ENCODE assay signal across 13 cellular contexts in the genomic region with DNA sequence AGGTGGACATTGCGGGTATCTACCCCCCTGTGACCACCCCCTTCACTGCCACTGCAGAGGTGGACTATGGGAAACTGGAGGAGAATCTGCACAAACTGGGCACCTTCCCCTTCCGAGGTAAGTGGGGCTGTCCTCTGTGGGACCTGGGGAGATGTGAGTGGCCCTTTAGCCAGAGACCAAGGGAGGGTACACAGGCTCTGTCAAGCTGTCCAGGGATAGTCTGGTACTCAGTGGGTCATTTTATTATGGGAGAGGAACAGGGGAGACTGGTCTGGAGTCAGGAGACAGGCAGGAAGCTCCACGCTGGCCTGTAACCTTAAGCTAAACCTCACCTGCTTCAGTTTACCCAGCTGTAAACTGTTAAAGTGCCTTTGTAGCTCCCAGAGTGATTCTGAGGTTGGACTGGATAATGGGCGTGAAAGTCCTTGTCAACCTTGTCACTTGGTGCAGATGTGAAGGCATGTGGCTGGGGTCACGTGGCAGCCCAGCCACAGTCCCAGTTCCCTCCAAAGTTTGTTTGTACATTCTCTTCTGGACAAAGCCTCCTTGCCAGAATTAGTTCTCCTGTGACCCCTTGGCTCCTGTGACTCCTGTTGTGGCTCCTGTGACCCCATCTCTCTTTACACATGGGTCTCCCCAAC. TPM values are rescaled to one million over a fixed set of nuclear protein-coding genes. Genes with fewer than 3 reads are reported as not detected.
A peak's percentile ranks its signal among the peaks of the same experiment; 100 is the strongest.
DNase-seq lines count a peak whose midpoint lies in the region; ATAC-seq and TF ChIP-seq lines count a peak whose summit lies in the region.
"Had no signal": no experiment of that assay in that cellular context is flagged by ENCODE, and none has a peak within 500 bp of the region (broad histone marks: within the 10 kb centered on the region; RNA-seq: fewer than 3 reads in every experiment).

No MANE protein-coding gene starts in this region.

- POLR2A ChIA-PET in Caco-2 (lab: Charles Lee): no interaction called here

- H3K36me3 ChIP-seq in Caco-2 (ENCODE audit: control insufficient read depth, insufficient read depth, low read length) (no peaks in the 10 kb centered on the region), RWPE2 (ENCODE audit: low read depth) (no peaks in the 10 kb centered on the region), heart left ventricle (peaks cover 0 to 2% (median 0%) of the 10 kb centered on the region in 9 donors), parathyroid adenoma (ENCODE audit: control insufficient read depth, insufficient read depth, low read length) (no peaks in the 10 kb centered on the region), ovary (no peaks in the 10 kb centered on the region)

- no peak overlapping the region for H3K4me3 Mint-ChIP-seq in Caco-2 (ENCODE audit: unreplicated experiment)
- H3K4me3 Mint-ChIP-seq: activated T-cell treated with anti-CD3 and anti-CD28 coated beads, Interleukin-2, amount 50 U/mL, for 4 hours; stimulated activated memory B cell treated with anti-CD40 and anti-IgM and Interleukin-4, amounts not matched to agents 10 μg/mL and 1 μg/mL and 100 μg/mL, for 72 hours had no signal

- peak overlapping the region; percentile 21 for H3K27ac Mint-ChIP-seq in Caco-2 (ENCODE audit: unreplicated experiment)
- H3K27ac Mint-ChIP-seq: stimulated activated memory B cell treated with anti-CD40 and anti-IgM and Interleukin-4, amounts not matched to agents 10 μg/mL and 1 μg/mL and 100 μg/mL, for 72 hours had no signal

- intact Hi-C loops in Caco-2 (cut with micrococcal nuclease; ENCODE audit: unreplicated experiment): no loop called here
- intact Hi-C loops in heart left ventricle (cut with DNase I): loop anchor here in 1 of 10 donors (1.0 kb wide), 1 partner anchor 11 kb away; no protein-coding TSS in a partner anchor
- intact Hi-C loops in ovary (cut with DNase I): no loop called here

- CTCF ChIA-PET in Caco-2 (lab: Charles Lee): interaction anchor here (1.1 to 2.6 kb wide), 2 partner anchors 13 to 99 kb away, joined by 3 to 15 read pairs; a partner anchor contains a TSS

- peaks cover 25% of the 10 kb centered on the region for H3K4me1 ChIP-seq in Caco-2
- peaks cover 8% of the 10 kb centered on the region for H3K4me1 ChIP-seq in RWPE2 (ENCODE audit: insufficient read depth, poor library complexity, severe bottlenecking)
- H3K4me1 ChIP-seq in heart left ventricle: peaks cover 0 to 43% (median 4%) of the 10 kb centered on the region in 12 donors
- H3K4me1 ChIP-seq in parathyroid adenoma: peaks cover 18% of the 10 kb centered on the region
- H3K4me1 ChIP-seq in ovary (ENCODE audit: insufficient read depth): no peaks in the 10 kb centered on the region

- H3K9me3 ChIP-seq in Caco-2 (no peaks in the 10 kb centered on the region), RWPE2 (ENCODE audit: severe bottlenecking) (no peaks in the 10 kb centered on the region), heart left ventricle (no peaks in the 10 kb centered on the region), parathyroid adenoma (ENCODE audit: control insufficient read depth, low read length) (no peaks in the 10 kb centered on the region), ovary (no peaks in the 10 kb centered on the region)

- no peak overlapping the region for H3K4me3 ChIP-seq in Caco-2 (ENCODE audit: low read depth, low read length)
- no peak overlapping the region for H3K4me3 ChIP-seq in RWPE2 (ENCODE audit: severe bottlenecking)
- H3K4me3 ChIP-seq in heart left ventricle: peak overlapping the region in 2 of 12 donors; percentile 3 to 15
- peak overlapping the region; percentile 32 for H3K4me3 ChIP-seq in parathyroid adenoma (ENCODE audit: low read depth, low read length)
- no peak overlapping the region for H3K4me3 ChIP-seq in ovary
- H3K4me3 ChIP-seq: coronary artery had no signal

- H3K9me3 Mint-ChIP-seq in Caco-2 (ENCODE audit: unreplicated experiment): no peaks in the 10 kb centered on the region
- H3K9me3 Mint-ChIP-seq: activated T-cell treated with anti-CD3 and anti-CD28 coated beads, Interleukin-2, amount 50 U/mL, for 4 hours; stimulated activated memory B cell treated with anti-CD40 and anti-IgM and Interleukin-4, amounts not matched to agents 10 μg/mL and 1 μg/mL and 100 μg/mL, for 72 hours had no signal

- H3K27ac ChIP-seq in RWPE2 (ENCODE audit: poor library complexity, severe bottlenecking) (peak overlapping the region; percentile 19), heart left ventricle (peak overlapping the region; percentile 67 to 96 (median 84)), parathyroid adenoma (peak overlapping the region; percentile 59), ovary (no peak overlapping the region)

- no peak for TF ChIP-seq EP300 in ovary (IDR thresholded peaks at IDR 0.05)

- TF ChIP-seq CTCF in Caco-2 (IDR thresholded peaks at IDR 0.05; ENCODE audit: insufficient read depth in 1 of 2, low read depth in 1 of 2, low read length in 1 of 2, severe bottlenecking in 1 of 2, unreplicated experiment in 1 of 2) (no peak), RWPE2 (IDR thresholded peaks at IDR 0.05; ENCODE audit: poor library complexity, severe bottlenecking) (no peak), heart left ventricle (IDR thresholded peaks at IDR 0.05) (no peak), parathyroid adenoma (IDR thresholded peaks at IDR 0.05) (no peak), ovary (IDR thresholded peaks at IDR 0.05) (no peak)

- ATAC-seq in RWPE2 (ENCODE audit: low read depth): no peak
- peak; percentile 41 to 63 (median 56) for ATAC-seq in heart left ventricle
- ATAC-seq in GM18909 (IDR thresholded peaks at IDR 0.05; ENCODE audit: poor library complexity, unreplicated experiment): no peak
- ATAC-seq in HG02571 (IDR thresholded peaks at IDR 0.05; ENCODE audit: unreplicated experiment): no peak
- ATAC-seq: activated T-cell treated with anti-CD3 and anti-CD28 coated beads, Interleukin-2, amount 50 U/mL, for 4 hours; stimulated activated memory B cell treated with anti-CD40 and anti-IgM and Interleukin-4, amounts not matched to agents 10 μg/mL and 1 μg/mL and 100 μg/mL, for 72 hours had no signal

- H3K9ac ChIP-seq in parathyroid adenoma: no peak overlapping the region

- H3K79me2 ChIP-seq in parathyroid adenoma: peaks cover 16% of the 10 kb centered on the region

- TF ChIP-seq POLR2A in heart left ventricle (IDR thresholded peaks at IDR 0.05) (no peak), ovary (IDR thresholded peaks at IDR 0.05) (no peak)

- H3K27me3 Mint-ChIP-seq in Caco-2 (ENCODE audit: insufficient read depth, unreplicated experiment): no peaks in the 10 kb centered on the region
- H3K27me3 Mint-ChIP-seq: stimulated activated memory B cell treated with anti-CD40 and anti-IgM and Interleukin-4, amounts not matched to agents 10 μg/mL and 1 μg/mL and 100 μg/mL, for 72 hours had no signal

- no peaks in the 10 kb centered on the region for H3K36me3 Mint-ChIP-seq in Caco-2 (ENCODE audit: insufficient read depth, unreplicated experiment)
- H3K36me3 Mint-ChIP-seq: stimulated activated memory B cell treated with anti-CD40 and anti-IgM and Interleukin-4, amounts not matched to agents 10 μg/mL and 1 μg/mL and 100 μg/mL, for 72 hours had no signal

- BruUV-seq in Caco-2 (replicated peaks; lab: Mats Ljungman, UMichigan): no TSS peak

- no peaks in the 10 kb centered on the region for H3K27me3 ChIP-seq in Caco-2 (replicated peaks; ENCODE audit: control insufficient read depth, insufficient read depth, low read length)
- no peaks in the 10 kb centered on the region for H3K27me3 ChIP-seq in RWPE2 (ENCODE audit: insufficient read depth, poor library complexity, severe bottlenecking)
- no peaks in the 10 kb centered on the region for H3K27me3 ChIP-seq in heart left ventricle
- no peaks in the 10 kb centered on the region for H3K27me3 ChIP-seq in parathyroid adenoma (ENCODE audit: control insufficient read depth, insufficient read depth, low read length)
- H3K27me3 ChIP-seq in ovary: no peaks in the 10 kb centered on the region

- H3K4me1 Mint-ChIP-seq in Caco-2 (ENCODE audit: low read depth, unreplicated experiment): peaks cover 10% of the 10 kb centered on the region
- H3K4me1 Mint-ChIP-seq: stimulated activated memory B cell treated with anti-CD40 and anti-IgM and Interleukin-4, amounts not matched to agents 10 μg/mL and 1 μg/mL and 100 μg/mL, for 72 hours had no signal

- H2AFZ ChIP-seq in parathyroid adenoma: peak overlapping the region; percentile 98

- DNase-seq in Caco-2: no peak
- DNase-seq in RWPE2 (ENCODE audit: low spot score): no peak
- peak in 1 of 5 donors; percentile 56 for DNase-seq in heart left ventricle
- no peak for DNase-seq in ovary
- no peak for DNase-seq in NCI-H69 (lab: John Stamatoyannopoulos, UW)
- DNase-seq: activated T-cell treated with anti-CD3 and anti-CD28 coated beads, Interleukin-2, amount 50 U/mL, for 4 hours; AML-193 had no signal

- peak overlapping the region; percentile 64 for H3K4me2 ChIP-seq in parathyroid adenoma (ENCODE audit: low read length)

- 69 to 85% (median 80%) methylated on average over 4 to 5 of the region's 5 CpGs for WGBS in heart left ventricle, 4 donors
- 86 to 94% (median 90%) methylated on average over 5 of the region's 5 CpGs for WGBS in ovary, 3 donors

RNA-seq across cellular contexts. Expression of a gene that starts 0.7 kb away (rescaled TPM):
- 0.50 and 0.67 TPM in 2 replicates for total RNA-seq in Caco-2 (2022)
- total RNA-seq in heart left ventricle: 10 to 100 TPM in 8 of 9 donors, 1 to 10 TPM in 1; 7.5 to 82.6 (median 19.2) TPM
- polyA plus RNA-seq in heart left ventricle: 10 to 100 TPM; 35.2 to 73.4 TPM
- total RNA-seq in ovary: under 1 TPM in 5 of 7 donors, not detected in 2; 0.12 to 0.80 (median 0.23) TPM
- under 1 TPM; 0.05 to 0.60 TPM for polyA plus RNA-seq in ovary
- total RNA-seq: activated T-cell treated with anti-CD3 and anti-CD28 coated beads, Interleukin-2, amount 50 U/mL, for 4 hours had no signal

RNA-seq across cellular contexts. Expression of a gene that starts 4.6 kb away (rescaled TPM):
- not detected in 2 replicates for total RNA-seq in Caco-2 (2022)
- total RNA-seq in heart left ventricle: 1 to 10 TPM in 2 of 9 donors, under 1 TPM in 7; 0.24 to 2.1 (median 0.58) TPM
- polyA plus RNA-seq in heart left ventricle: 1 to 10 TPM; 1.3 to 1.8 TPM
- total RNA-seq in ovary: under 1 TPM in 1 of 7 donors, not detected in 6; 0.48 TPM
- polyA plus RNA-seq in ovary: not detected
- total RNA-seq: activated T-cell treated with anti-CD3 and anti-CD28 coated beads, Interleukin-2, amount 50 U/mL, for 4 hours; HT1080 had no signal

RNA-seq across cellular contexts. Expression of a gene that starts 12.3 kb away (rescaled TPM):
- 0.23 TPM in 1 of 2 replicates, not detected in the other for total RNA-seq in Caco-2 (2022)
- total RNA-seq in heart left ventricle: 1,000 to 10,000 TPM in 1 of 9 donors, 100 to 1,000 TPM in 6, 10 to 100 TPM in 2; 56.7 to 2,367 (median 517) TPM
- 100 to 1,000 TPM; 450 to 857 TPM for polyA plus RNA-seq in heart left ventricle
- total RNA-seq in ovary: under 1 TPM in 3 of 7 donors, not detected in 4; 0.37 to 0.46 (median 0.40) TPM
- polyA plus RNA-seq in ovary: under 1 TPM; 0.11 to 0.17 TPM
- total RNA-seq: activated T-cell treated with anti-CD3 and anti-CD28 coated beads, Interleukin-2, amount 50 U/mL, for 4 hours; HT1080 had no signal

RNA-seq across cellular contexts. Expression of a gene that starts 48.4 kb away (rescaled TPM):
- 9.7 and 12.6 TPM in 2 replicates for total RNA-seq in Caco-2 (2022)
- total RNA-seq in heart left ventricle: 10 to 100 TPM in 6 of 9 donors, 1 to 10 TPM in 3; 7.2 to 21.0 (median 10.8) TPM
- polyA plus RNA-seq in heart left ventricle: 10 to 100 TPM; 16.1 to 31.7 TPM
- 10 to 100 TPM in 4 of 7 donors, 1 to 10 TPM in 3; 6.6 to 17.7 (median 12.9) TPM for total RNA-seq in ovary
- polyA plus RNA-seq in ovary: 10 to 100 TPM; 10.9 to 11.5 TPM

RNA-seq across cellular contexts. Expression of a gene that starts 55.6 kb away (rescaled TPM):
- total RNA-seq in Caco-2 (2022): 26.1 and 27.3 TPM in 2 replicates
- total RNA-seq in heart left ventricle: 10 to 100 TPM; 10.4 to 24.2 (median 17.3) TPM
- 10 to 100 TPM in 1 of 2 donors, 1 to 10 TPM in 1; 5.6 to 36.8 TPM for polyA plus RNA-seq in heart left ventricle
- 10 to 100 TPM; 11.0 to 18.0 (median 12.6) TPM for total RNA-seq in ovary
- 10 to 100 TPM; 10.8 to 23.8 TPM for polyA plus RNA-seq in ovary

Comparison
In these comparisons a context has a peak if more than half of its experiments do, and no peak if none do; other contexts are left out.
1. ATAC-seq: peak in heart left ventricle (4 of 4); none in RWPE2 (single experiment), GM18909 (single experiment) and HG02571 (single experiment).
2. H3K27ac ChIP-seq: peak in RWPE2 (single experiment), heart left ventricle (12 of 12) and parathyroid adenoma (single experiment); none in ovary (0 of 2).
3. RNA of a gene that starts 12.3 kb away (total RNA-seq): 56.7 to 2,367 TPM in heart left ventricle; 0.23 TPM in Caco-2 and 0.37 to 0.46 TPM in ovary; every median in the first group is over 10 times any median in the second.